Comparison of ENCODE assay signal across 11 cellular contexts in genomic region chr4:172813359-172813923, GRCh38.
DNase-seq lines count a peak whose midpoint lies in the region; ATAC-seq, FAIRE-seq and TF ChIP-seq lines count a peak whose summit lies in the region.
"Had no signal": no experiment of that assay in that cellular context is flagged by ENCODE, and none has a peak within 500 bp of the region (broad histone marks: within the 10 kb centered on the region; RNA-seq: fewer than 3 reads in every experiment).

No MANE protein-coding gene starts in this region.

- H3K23me2 ChIP-seq in H1 (ENCODE audit: low read depth, low read length) = peaks cover 2% of the 10 kb centered on the region; the same call in 1 of the 2 replicates

- H3K9me3 ChIP-seq in H1 (ENCODE audit: insufficient read depth in 2 of 2, low read depth in 1 of 2, low read length in 1 of 2) = no peaks in the 10 kb centered on the region
- H3K9me3 ChIP-seq: HAP-1 had no signal

- no peak overlapping the region for H2BK15ac ChIP-seq in H1 (ENCODE audit: low read length)

- H3K4me3 ChIP-seq in H1 (ENCODE audit: extremely low read depth in 1 of 4, insufficient read depth in 2 of 4, low read depth in 3 of 4, low read length in 4 of 4) (no peak overlapping the region), lower leg skin (ENCODE audit: low read depth, poor library complexity, severe bottlenecking) (no peak overlapping the region)
- H3K4me3 ChIP-seq: HAP-1 had no signal

- no peak overlapping the region for H2BK120ac ChIP-seq in H1 (replicated peaks; ENCODE audit: low read depth, low read length)

- no peak overlapping the region for H3K4ac ChIP-seq in H1 (replicated peaks; ENCODE audit: insufficient read length, low read depth, low read length)

- no peaks in the 10 kb centered on the region for H4K20me1 ChIP-seq in H1 (replicated peaks in 1 of 2; ENCODE audit: control insufficient read depth in 1 of 2, insufficient read depth in 2 of 2, low read length in 2 of 2)

- H3K23ac ChIP-seq in H1 (ENCODE audit: insufficient read length) = no peak overlapping the region

- H2BK5ac ChIP-seq in H1 (ENCODE audit: low read depth, low read length) = no peak overlapping the region

- DNase-seq in H1 (ENCODE audit: low read depth in 1 of 2, low spot score in 2 of 2) (no peak), chondrocyte (ENCODE audit: low spot score) (no peak), NCI-H446 treated with DMSO at 0.1 percent for 48 hours (lab: John Stamatoyannopoulos, UW) (no peak), lower leg skin (ENCODE audit: low spot score in 2 of 2) (no peak), RCC 7860 (ENCODE audit: low spot score) (no peak)
- DNase-seq: effector memory CD4-positive, alpha-beta T cell; nucleus accumbens had no signal

- no peak overlapping the region for H3K27ac Mint-ChIP-seq in chondrocyte (ENCODE audit: unreplicated experiment)

- no peak overlapping the region for H2BK20ac ChIP-seq in H1 (ENCODE audit: low read length)

- no peak for FAIRE-seq in H1 (lab: Jason Lieb, UNC)
- no peak for FAIRE-seq in RCC 7860 (lab: Jason Lieb, UNC)

- CTCF ChIA-PET in H1 (lab: Charles Lee; ENCODE audit: partially characterized antibody) = no interaction called here

- H4K5ac ChIP-seq in H1 (ENCODE audit: insufficient read length, low read depth, low read length) = no peak overlapping the region

- POLR2A ChIA-PET in H1 (lab: Charles Lee; ENCODE audit: partially characterized antibody) = no interaction called here

- intact Hi-C loops in lower leg skin (cut with DNase I; ENCODE audit: low total_unique reads) = no loop called here

- no peaks in the 10 kb centered on the region for H3K4me1 Mint-ChIP-seq in chondrocyte (ENCODE audit: low read depth)

- no peak overlapping the region for H3K4me3 Mint-ChIP-seq in chondrocyte (ENCODE audit: unreplicated experiment)

- TF ChIP-seq EP300 in H1 (IDR thresholded peaks at IDR 0.05; ENCODE audit: borderline replicate concordance in 1 of 2, low read depth in 2 of 2, low read length in 2 of 2) = no peak

- TF ChIP-seq POLR2A in H1 (IDR thresholded peaks at IDR 0.05; ENCODE audit: control extremely low read depth in 1 of 2, low read depth in 2 of 2, low read length in 2 of 2) (no peak), lower leg skin (IDR thresholded peaks at IDR 0.05) (no peak)

- H3K9ac ChIP-seq in H1 (replicated peaks in 1 of 4; ENCODE audit: extremely low read depth in 1 of 4, low read depth in 3 of 4, low read length in 3 of 4) = no peak overlapping the region

- H3K36me3 Mint-ChIP-seq in chondrocyte (ENCODE audit: low read depth) = no peaks in the 10 kb centered on the region

- H3K14ac ChIP-seq in H1 (ENCODE audit: insufficient read length) = no peak overlapping the region

- no peaks in the 10 kb centered on the region for H3K9me3 Mint-ChIP-seq in chondrocyte (ENCODE audit: low read depth)

- H3K4me1 ChIP-seq in H1 (replicated peaks in 1 of 4; ENCODE audit: control insufficient read depth in 3 of 4, insufficient read depth in 4 of 4, low read length in 3 of 4) = peaks cover 0 to 6% (median 4%) of the 10 kb centered on the region in 4 experiments; a peak in 5 of 7 replicates
- H3K4me1 ChIP-seq: HAP-1 had no signal

- H2AK5ac ChIP-seq in H1 (ENCODE audit: low read depth, low read length) = no peak overlapping the region

- H3K18ac ChIP-seq in H1 (ENCODE audit: extremely low read depth, low read length) = no peak overlapping the region

- H3K79me2 ChIP-seq in H1 (ENCODE audit: control insufficient read depth in 1 of 2, insufficient read depth in 2 of 2, low read length in 2 of 2) = no peaks in the 10 kb centered on the region

- no peaks in the 10 kb centered on the region for H3K27me3 ChIP-seq in H1 (replicated peaks in 1 of 4; ENCODE audit: control insufficient read depth in 3 of 4, extremely low read depth in 1 of 4, insufficient read depth in 3 of 4, low read length in 3 of 4)

- H4K8ac ChIP-seq in H1 (ENCODE audit: extremely low read depth, insufficient read depth, low read length) = peak overlapping the region; percentile 23; the same call in 1 of the 2 replicates

- H2BK12ac ChIP-seq in H1 (ENCODE audit: low read depth, low read length) = no peak overlapping the region

- ATAC-seq in GM18858 (IDR thresholded peaks at IDR 0.05; ENCODE audit: unreplicated experiment) = peak; percentile 85
- ATAC-seq in GM21576 (IDR thresholded peaks at IDR 0.05; ENCODE audit: unreplicated experiment) = peak; percentile 79
- peak; percentile 52 for ATAC-seq in HG03280 (IDR thresholded peaks at IDR 0.05; ENCODE audit: unreplicated experiment)

- H3K56ac ChIP-seq in H1 (replicated peaks; ENCODE audit: insufficient read length, low read depth, low read length) = no peak overlapping the region

- H4K91ac ChIP-seq in H1 (replicated peaks; ENCODE audit: insufficient read length, low read length) = no peak overlapping the region

- 81% methylated on average over 11 of the region's 11 CpGs; no CpG with 5 or more reads in 1 of the 2 experiments for WGBS in H1 (ENCODE audit: extremely low coverage in 1 of 2, insufficient coverage in 1 of 2, insufficient read length in 1 of 2, insufficient replicate concordance in 2 of 2, low coverage in 1 of 2, low lambda C conversion rate in 2 of 2, missing lambda C conversion rate in 1 of 2), 2 experiments
- WGBS in lower leg skin, 2 donors = 62 to 69% methylated on average over 11 of the region's 11 CpGs

- no peak overlapping the region for H3K4me2 ChIP-seq in H1 (ENCODE audit: insufficient read depth in 1 of 2, low read depth in 2 of 2, low read length in 2 of 2)

- no peak for TF ChIP-seq CTCF in H1 (IDR thresholded peaks at IDR 0.05; ENCODE audit: control extremely low read depth in 1 of 3, insufficient read depth in 1 of 3, low read depth in 1 of 3, low read length in 3 of 3)
- TF ChIP-seq CTCF in chondrocyte (IDR thresholded peaks at IDR 0.05) = no peak
- no peak for TF ChIP-seq CTCF in lower leg skin (IDR thresholded peaks at IDR 0.05)

- no peak for TF ChIP-seq RAD21 in H1 (IDR thresholded peaks at IDR 0.05 in 1 of 2, conservative IDR thresholded peaks at IDR 0.05 in 1 of 2; ENCODE audit: low read depth in 2 of 2, low read length in 2 of 2)

- H3K27ac ChIP-seq in H1 (ENCODE audit: low read depth, low read length) = no peak overlapping the region

- no peaks in the 10 kb centered on the region for H3K79me1 ChIP-seq in H1 (ENCODE audit: low read depth, low read length)

- no peaks in the 10 kb centered on the region for H3K36me3 ChIP-seq in H1 (ENCODE audit: control insufficient read depth in 2 of 4, insufficient read depth in 4 of 4, low read length in 3 of 4)
- H3K36me3 ChIP-seq: HAP-1 had no signal

- H3K27me3 Mint-ChIP-seq in chondrocyte (ENCODE audit: low read depth) = peaks cover 12% of the 10 kb centered on the region

- H2AFZ ChIP-seq in H1 (ENCODE audit: low read length) = no peak overlapping the region

TF ChIP-seq in H1, 55 proteins besides CTCF, POLR2A, EP300 and RAD21:
- TF ChIP-seq CREB1 (IDR thresholded peaks at IDR 0.05) (no peak), USF2 (IDR thresholded peaks at IDR 0.05; ENCODE audit: low read length) (no peak)
